In genomic region chr9:114409103-114409780, GRCh38 we compare ENCODE assay signal across 1 cellular context.
TF ChIP-seq lines count a peak whose summit lies in the region.

No MANE protein-coding gene starts in this region.

TF ChIP-seq in IMR-90, 13 proteins besides CTCF, POLR2A, EP300 and RAD21 (continued from another document):
- no peak for TF ChIP-seq CHD1 (IDR thresholded peaks at IDR 0.05; ENCODE audit: low read depth, low read length)
